Comparison of ENCODE assay signal across 8 cellular contexts in genomic region chr6:32969685-32970412, GRCh38. TPM values are rescaled to one million over a fixed set of nuclear protein-coding genes. Genes with fewer than 3 reads are reported as not detected.
A peak's percentile ranks its signal among the peaks of the same experiment; 100 is the strongest.
DNase-seq lines count a peak whose midpoint lies in the region; ATAC-seq, FAIRE-seq and TF ChIP-seq lines count a peak whose summit lies in the region.

No MANE protein-coding gene starts in this region.

- intact Hi-C loops in right cardiac atrium (cut with DNase I), result loop anchor here in 2 of 4 donors (10.0 kb wide), 2 partner anchors 995 to 1305 kb away; partner anchors contain the start of genes C6orf47 (in 1 of the 2), CSNK2B (in 1 of the 2), DXO (in 1 of the 2) and GPANK1 (in 1 of the 2)

- no peaks in the 10 kb centered on the region for H3K4me1 ChIP-seq in right cardiac atrium (ENCODE audit: control insufficient read depth, insufficient read depth, low read length)

- peak overlapping the region; percentile 98 for H3K27ac ChIP-seq in right cardiac atrium (ENCODE audit: low read length)

- ATAC-seq in right cardiac atrium, result peak; percentile 5 to 32
- no peak for ATAC-seq in GM19463 (IDR thresholded peaks at IDR 0.05; ENCODE audit: unreplicated experiment)

- FAIRE-seq in GM12892 (lab: Jason Lieb, UNC), result no peak

- peak; percentile 99 for DNase-seq in EH (ENCODE audit: low read depth)
- peak; percentile 79 for DNase-seq in MV-4-11 (lab: John Stamatoyannopoulos, UW)
- DNase-seq in SW480 (ENCODE audit: low spot score), result peak; percentile 89
- DNase-seq in amniotic epithelial cell (ENCODE audit: low read depth), result peak; percentile 96
- peak; percentile 77 to 91 (median 89) for DNase-seq in right cardiac atrium
- peak; percentile 92 for DNase-seq in renal cortical epithelial cell (ENCODE audit: low read depth)
- DNase-seq in GM12892 (ENCODE audit: insufficient read length), result no peak

- no peaks in the 10 kb centered on the region for H3K9me3 ChIP-seq in right cardiac atrium (ENCODE audit: control insufficient read depth, low read length)

- TF ChIP-seq POLR2A in GM12892 (IDR thresholded peaks at IDR 0.05; ENCODE audit: low read depth, low read length), result no peak; the same call in none of the 2 replicates

- WGBS in right cardiac atrium, result under 1% methylated on average over 19 of the region's 19 CpGs

- H3K4me3 ChIP-seq in right cardiac atrium (ENCODE audit: low read length), result peak overlapping the region; percentile 86

- no peaks in the 10 kb centered on the region for H3K27me3 ChIP-seq in right cardiac atrium (ENCODE audit: control insufficient read depth, insufficient read depth)

RNA-seq across cellular contexts. Expression of gene BRD2, which starts 1.5 kb away (rescaled TPM):
- 100 to 1,000 TPM in 1 of 4 donors, 10 to 100 TPM in 3; 82.6 to 100 (median 86.9) TPM for total RNA-seq in right cardiac atrium
- polyA plus RNA-seq in right cardiac atrium, result 73.1 TPM
- 47.8 and 107 TPM in 2 replicates for total RNA-seq in renal cortical epithelial cell
- polyA plus RNA-seq in GM12892 (2012; ENCODE audit: missing spikeins), result 187 TPM

RNA-seq across cellular contexts. Expression of gene HLA-DMA, which starts 17.0 kb away (rescaled TPM):
- total RNA-seq in right cardiac atrium (10 to 100 TPM; 16.2 to 26.6 (median 17.3) TPM), renal cortical epithelial cell (1.9 and 6.1 TPM in 2 replicates)
- polyA plus RNA-seq in right cardiac atrium, result 20.9 TPM
- 301 TPM for polyA plus RNA-seq in GM12892 (2012; ENCODE audit: missing spikeins)

RNA-seq across cellular contexts. Expression of gene HLA-DMB, which starts 29.0 kb away (rescaled TPM):
- total RNA-seq in right cardiac atrium, result 10 to 100 TPM in 3 of 4 donors, 1 to 10 TPM in 1; 8.5 to 15.7 (median 12.4) TPM
- 6.0 TPM for polyA plus RNA-seq in right cardiac atrium
- total RNA-seq in renal cortical epithelial cell, result 2.1 and 18.9 TPM in 2 replicates
- 251 TPM for polyA plus RNA-seq in GM12892 (2012; ENCODE audit: missing spikeins)

RNA-seq across cellular contexts. Expression of gene HLA-DOA, which starts 39.5 kb away (rescaled TPM):
- 1 to 10 TPM; 1.3 to 2.3 (median 1.8) TPM for total RNA-seq in right cardiac atrium
- polyA plus RNA-seq in right cardiac atrium, result 1.2 TPM
- total RNA-seq in renal cortical epithelial cell, result 0.55 and 1.6 TPM in 2 replicates
- polyA plus RNA-seq in GM12892 (2012; ENCODE audit: missing spikeins), result 84.4 TPM
